1 cellular context compared by ENCODE assay signal in the genomic region with DNA sequence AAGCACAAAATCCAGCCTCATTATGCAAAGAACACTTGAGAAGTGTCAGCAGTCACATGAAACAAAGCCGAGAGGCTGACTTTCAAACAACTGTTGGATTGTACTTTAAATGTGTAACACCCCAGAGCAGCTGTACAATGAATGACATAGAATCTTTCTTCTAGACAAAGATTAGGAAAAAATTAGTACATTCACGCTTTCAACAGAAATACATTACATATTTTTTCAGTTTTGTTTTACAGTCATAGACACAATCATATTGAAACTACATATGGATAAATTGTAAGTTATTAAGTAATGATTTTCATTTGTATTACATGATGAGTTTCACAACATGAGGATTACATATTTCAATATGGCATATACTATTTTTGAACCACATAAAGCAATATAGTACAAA.
TF ChIP-seq lines count a peak whose summit lies in the region.

No MANE protein-coding gene starts in this region.

TF ChIP-seq in GM12878, 131 proteins besides CTCF, POLR2A, EP300 and RAD21 (continued from another document):
- TF ChIP-seq, protein P1, sequence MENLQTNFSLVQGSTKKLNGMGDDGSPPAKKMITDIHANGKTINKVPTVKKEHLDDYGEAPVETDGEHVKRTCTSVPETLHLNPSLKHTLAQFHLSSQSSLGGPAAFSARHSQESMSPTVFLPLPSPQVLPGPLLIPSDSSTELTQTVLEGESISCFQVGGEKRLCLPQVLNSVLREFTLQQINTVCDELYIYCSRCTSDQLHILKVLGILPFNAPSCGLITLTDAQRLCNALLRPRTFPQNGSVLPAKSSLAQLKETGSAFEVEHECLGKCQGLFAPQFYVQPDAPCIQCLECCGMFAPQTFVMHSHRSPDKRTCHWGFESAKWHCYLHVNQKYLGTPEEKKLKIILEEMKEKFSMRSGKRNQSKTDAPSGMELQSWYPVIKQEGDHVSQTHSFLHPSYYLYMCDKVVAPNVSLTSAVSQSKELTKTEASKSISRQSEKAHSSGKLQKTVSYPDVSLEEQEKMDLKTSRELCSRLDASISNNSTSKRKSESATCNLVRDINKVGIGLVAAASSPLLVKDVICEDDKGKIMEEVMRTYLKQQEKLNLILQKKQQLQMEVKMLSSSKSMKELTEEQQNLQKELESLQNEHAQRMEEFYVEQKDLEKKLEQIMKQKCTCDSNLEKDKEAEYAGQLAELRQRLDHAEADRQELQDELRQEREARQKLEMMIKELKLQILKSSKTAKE (IDR thresholded peaks at IDR 0.05; ENCODE audit: low read depth, poor library complexity, severe bottlenecking): peak; percentile 32
- peak; percentile 85 for TF ChIP-seq MTA2 (IDR thresholded peaks at IDR 0.05; ENCODE audit: low read depth)
- no peak for TF ChIP-seq PAX8 (IDR thresholded peaks at IDR 0.05)
- peak; percentile 53; the same call in 1 of the 2 replicates for TF ChIP-seq IKZF1 (conservative IDR thresholded peaks at IDR 0.05)
- no peak for TF ChIP-seq BMI1 (IDR thresholded peaks at IDR 0.05; ENCODE audit: borderline replicate concordance)
- TF ChIP-seq CBX3 (IDR thresholded peaks at IDR 0.05; ENCODE audit: borderline replicate concordance, low read depth): no peak
- TF ChIP-seq NFYA (IDR thresholded peaks at IDR 0.05; ENCODE audit: borderline replicate concordance, low read depth, low read length): no peak
- 0 out of 2 replicates have a peak, but pooled peaks have one; percentile 12 for TF ChIP-seq TCF7 (IDR thresholded peaks at IDR 0.05; ENCODE audit: borderline replicate concordance)
- TF ChIP-seq YY1 (IDR thresholded peaks at IDR 0.05; ENCODE audit: low read depth, low read length): no peak
- no peak for TF ChIP-seq RAD51 (IDR thresholded peaks at IDR 0.05)
- TF ChIP-seq, protein P2, sequence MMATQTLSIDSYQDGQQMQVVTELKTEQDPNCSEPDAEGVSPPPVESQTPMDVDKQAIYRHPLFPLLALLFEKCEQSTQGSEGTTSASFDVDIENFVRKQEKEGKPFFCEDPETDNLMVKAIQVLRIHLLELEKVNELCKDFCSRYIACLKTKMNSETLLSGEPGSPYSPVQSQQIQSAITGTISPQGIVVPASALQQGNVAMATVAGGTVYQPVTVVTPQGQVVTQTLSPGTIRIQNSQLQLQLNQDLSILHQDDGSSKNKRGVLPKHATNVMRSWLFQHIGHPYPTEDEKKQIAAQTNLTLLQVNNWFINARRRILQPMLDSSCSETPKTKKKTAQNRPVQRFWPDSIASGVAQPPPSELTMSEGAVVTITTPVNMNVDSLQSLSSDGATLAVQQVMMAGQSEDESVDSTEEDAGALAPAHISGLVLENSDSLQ (IDR thresholded peaks at IDR 0.05): peak; percentile 69
- no peak for TF ChIP-seq ESRRA (IDR thresholded peaks at IDR 0.05; ENCODE audit: low read length)
- TF ChIP-seq, protein P3, sequence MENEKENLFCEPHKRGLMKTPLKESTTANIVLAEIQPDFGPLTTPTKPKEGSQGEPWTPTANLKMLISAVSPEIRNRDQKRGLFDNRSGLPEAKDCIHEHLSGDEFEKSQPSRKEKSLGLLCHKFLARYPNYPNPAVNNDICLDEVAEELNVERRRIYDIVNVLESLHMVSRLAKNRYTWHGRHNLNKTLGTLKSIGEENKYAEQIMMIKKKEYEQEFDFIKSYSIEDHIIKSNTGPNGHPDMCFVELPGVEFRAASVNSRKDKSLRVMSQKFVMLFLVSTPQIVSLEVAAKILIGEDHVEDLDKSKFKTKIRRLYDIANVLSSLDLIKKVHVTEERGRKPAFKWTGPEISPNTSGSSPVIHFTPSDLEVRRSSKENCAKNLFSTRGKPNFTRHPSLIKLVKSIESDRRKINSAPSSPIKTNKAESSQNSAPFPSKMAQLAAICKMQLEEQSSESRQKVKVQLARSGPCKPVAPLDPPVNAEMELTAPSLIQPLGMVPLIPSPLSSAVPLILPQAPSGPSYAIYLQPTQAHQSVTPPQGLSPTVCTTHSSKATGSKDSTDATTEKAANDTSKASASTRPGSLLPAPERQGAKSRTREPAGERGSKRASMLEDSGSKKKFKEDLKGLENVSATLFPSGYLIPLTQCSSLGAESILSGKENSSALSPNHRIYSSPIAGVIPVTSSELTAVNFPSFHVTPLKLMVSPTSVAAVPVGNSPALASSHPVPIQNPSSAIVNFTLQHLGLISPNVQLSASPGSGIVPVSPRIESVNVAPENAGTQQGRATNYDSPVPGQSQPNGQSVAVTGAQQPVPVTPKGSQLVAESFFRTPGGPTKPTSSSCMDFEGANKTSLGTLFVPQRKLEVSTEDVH (IDR thresholded peaks at IDR 0.05; ENCODE audit: low read depth, partially characterized antibody): peak; percentile 26
- TF ChIP-seq, protein P4, sequence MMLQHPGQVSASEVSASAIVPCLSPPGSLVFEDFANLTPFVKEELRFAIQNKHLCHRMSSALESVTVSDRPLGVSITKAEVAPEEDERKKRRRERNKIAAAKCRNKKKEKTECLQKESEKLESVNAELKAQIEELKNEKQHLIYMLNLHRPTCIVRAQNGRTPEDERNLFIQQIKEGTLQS (IDR thresholded peaks at IDR 0.05; ENCODE audit: borderline replicate concordance, extremely low read depth, low read depth, low read length): no peak
- TF ChIP-seq JUNB (IDR thresholded peaks at IDR 0.05): peak; percentile 93
- TF ChIP-seq POU2F2 (IDR thresholded peaks at IDR 0.05; ENCODE audit: borderline replicate concordance, low read depth, low read length): no peak
- peak; percentile 23; the same call in 1 of the 2 replicates for TF ChIP-seq CREB1 (IDR thresholded peaks at IDR 0.05; ENCODE audit: low read depth)
- TF ChIP-seq ASH2L (IDR thresholded peaks at IDR 0.05; ENCODE audit: borderline replicate concordance, low read depth): no peak
- no peak for TF ChIP-seq POLR2AphosphoS5 (IDR thresholded peaks at IDR 0.05; ENCODE audit: low read length)
- peak; percentile 98 for TF ChIP-seq ATF7 (IDR thresholded peaks at IDR 0.05; ENCODE audit: low read depth)
- TF ChIP-seq FOXK2 (IDR thresholded peaks at IDR 0.05): no peak
- TF ChIP-seq BHLHE40 (IDR thresholded peaks at IDR 0.05; ENCODE audit: borderline replicate concordance in 1 of 2, low read depth in 2 of 2, low read length in 1 of 2): peak in 1 of 2 experiments; percentile 48; a peak in 1 of 4 replicates
- peak; percentile 67 to 71; a peak in 3 of 4 replicates for TF ChIP-seq IKZF2 (IDR thresholded peaks at IDR 0.05)
